29 cellular contexts compared by ENCODE assay signal in genomic region chr7:143068446-143068845, GRCh38. TPM values are rescaled to one million over a fixed set of nuclear protein-coding genes. Genes with fewer than 3 reads are reported as not detected.
DNase-seq lines count a peak whose midpoint lies in the region; ATAC-seq and TF ChIP-seq lines count a peak whose summit lies in the region.
"Had no signal": no experiment of that assay in that cellular context is flagged by ENCODE, and none has a peak within 500 bp of the region (broad histone marks: within the 10 kb centered on the region; RNA-seq: fewer than 3 reads in every experiment).

No MANE protein-coding gene starts in this region.

- no peak overlapping the region for H2BK15ac ChIP-seq in mesendoderm (replicated peaks; ENCODE audit: low read depth)

- no peak overlapping the region for H3K4me3 ChIP-seq in choroid plexus epithelial cell (ENCODE audit: low read depth, low read length)
- H3K4me3 ChIP-seq in mesendoderm (ENCODE audit: low read length), result no peak overlapping the region
- H3K4me3 ChIP-seq in thyroid gland (replicated peaks in 1 of 3), result no peak overlapping the region
- H3K4me3 ChIP-seq: BLaER1 had no signal

- no peak overlapping the region for H3K4me2 ChIP-seq in mesendoderm (ENCODE audit: low read length)
- H3K4me2 ChIP-seq: BLaER1 had no signal

- no peak overlapping the region for H3K23ac ChIP-seq in mesendoderm (ENCODE audit: low read length)

- no CpG with 5 or more reads among the region's 2 CpGs for WGBS in mesendoderm (ENCODE audit: extremely low coverage, insufficient coverage, low lambda C conversion rate)
- WGBS in thyroid gland, 2 donors, result 20 to 22% methylated on average over 2 of the region's 2 CpGs

- no peak overlapping the region for H2AK5ac ChIP-seq in mesendoderm (ENCODE audit: low read length)

- no peak overlapping the region for H3K56ac ChIP-seq in mesendoderm (ENCODE audit: low read length)

- H3K27me3 ChIP-seq in mesendoderm (ENCODE audit: insufficient read depth, low read length, poor library complexity) (no peaks in the 10 kb centered on the region), thyroid gland (no peaks in the 10 kb centered on the region)
- H3K27me3 ChIP-seq: BE2C, BLaER1 had no signal

- H3K79me1 ChIP-seq in mesendoderm (ENCODE audit: low read length), result no peaks in the 10 kb centered on the region

- no peaks in the 10 kb centered on the region for H3K9me3 ChIP-seq in thyroid gland
- H3K9me3 ChIP-seq: BE2C had no signal

- H3K4me1 ChIP-seq in mesendoderm (ENCODE audit: control insufficient read depth, low read depth, low read length) (no peaks in the 10 kb centered on the region), thyroid gland (peaks cover 27 to 30% of the 10 kb centered on the region in 2 donors)
- H3K4me1 ChIP-seq: BE2C had no signal

- H3K36me3 ChIP-seq in mesendoderm (ENCODE audit: control insufficient read depth, insufficient read depth, low read length) (no peaks in the 10 kb centered on the region), thyroid gland (no peaks in the 10 kb centered on the region)
- H3K36me3 ChIP-seq: BE2C, BLaER1 had no signal

- no peak overlapping the region for H3K18ac ChIP-seq in mesendoderm (ENCODE audit: low read length)

- H2BK5ac ChIP-seq in mesendoderm (ENCODE audit: low read length), result no peak overlapping the region

- H3K27ac ChIP-seq in mesendoderm (ENCODE audit: low read depth, low read length) (no peak overlapping the region), thyroid gland (peak overlapping the region; percentile 61 to 73 (median 69))
- H3K27ac ChIP-seq: BLaER1 had no signal

- H3K79me2 ChIP-seq in mesendoderm (ENCODE audit: control insufficient read depth, insufficient read depth, low read length), result no peaks in the 10 kb centered on the region

- no peak for ATAC-seq in HG02798 (IDR thresholded peaks at IDR 0.05; ENCODE audit: poor library complexity, unreplicated experiment)
- ATAC-seq in GM18519 (IDR thresholded peaks at IDR 0.05; ENCODE audit: low FRiP score, unreplicated experiment), result no peak

- TF ChIP-seq POLR2A in thyroid gland (IDR thresholded peaks at IDR 0.05), result no peak

- no peak overlapping the region for H4K8ac ChIP-seq in mesendoderm (ENCODE audit: low read depth, low read length)

- H3K9ac ChIP-seq in mesendoderm (ENCODE audit: low read length), result no peak overlapping the region
- H3K9ac ChIP-seq: BLaER1 had no signal

- intact Hi-C loops in thyroid gland (cut with DNase I), result no loop called here

- no peak overlapping the region for H2BK120ac ChIP-seq in mesendoderm (ENCODE audit: low read depth, low read length)

- H4K5ac ChIP-seq in mesendoderm (ENCODE audit: low read length), result no peak overlapping the region

- DNase-seq in choroid plexus epithelial cell (ENCODE audit: low read depth) (peak; percentile 14), mesendoderm (peak; percentile 4), smooth muscle cell of the brain vasculature (ENCODE audit: low read depth, low spot score) (peak; percentile 12), thyroid gland (peak; percentile 80), GM03348 (ENCODE audit: low spot score) (no peak)
- no peak for DNase-seq in activated naive CD4-positive, alpha-beta T cell treated with anti-CD3 and anti-CD28 coated beads, Interleukin-2, amount 50 U/mL, for 16 hours
- DNase-seq: 8988T; ACHN; BE2C; C1 segment of cervical spinal cord; CD4-positive, alpha-beta memory T cell; CD4-positive, CD25-positive, alpha-beta regulatory T cell; CD8-positive, alpha-beta memory T cell; COR-L47; DMS 273 treated with DMSO at 0.1 percent for 48 hours; DMS153; DMS53; DMS79; DND-41; EL; GDM1 had no signal

- no peak overlapping the region for H3K4ac ChIP-seq in mesendoderm (ENCODE audit: low read depth, low read length)

- TF ChIP-seq CTCF in choroid plexus epithelial cell (conservative IDR thresholded peaks at IDR 0.05; ENCODE audit: low read depth, low read length) (no peak), thyroid gland (IDR thresholded peaks at IDR 0.05) (peak in 1 of 6 experiments; percentile 30)

RNA-seq across cellular contexts. Expression of gene OR6V1, which starts 16.3 kb away (rescaled TPM):
- polyA plus RNA-seq in mesendoderm (2013, experiment 1 of 2), result not detected
- polyA plus RNA-seq in mesendoderm (2013, experiment 2 of 2), result not detected
- total RNA-seq in thyroid gland, result not detected
- total RNA-seq: A673; CD4-positive, alpha-beta memory T cell; CD4-positive, CD25-positive, alpha-beta regulatory T cell; CD8-positive, alpha-beta memory T cell; Daoy; G401 had no signal
- polyA plus RNA-seq: AG04450; CD14-positive monocyte; CD4-positive, alpha-beta memory T cell; CD4-positive, CD25-positive, alpha-beta regulatory T cell; CD8-positive, alpha-beta memory T cell had no signal

RNA-seq across cellular contexts. Expression of gene OR9A2, which starts 41.5 kb away (rescaled TPM):
- not detected for polyA plus RNA-seq in mesendoderm (2013, experiment 1 of 2)
- not detected for polyA plus RNA-seq in mesendoderm (2013, experiment 2 of 2)
- total RNA-seq in thyroid gland, result 1 to 10 TPM in 1 of 4 donors, not detected in 3; 1.2 TPM
- total RNA-seq: A673; CD4-positive, alpha-beta memory T cell; CD4-positive, CD25-positive, alpha-beta regulatory T cell; CD8-positive, alpha-beta memory T cell; Daoy; G401 had no signal
- polyA plus RNA-seq: AG04450; CD14-positive monocyte; CD4-positive, alpha-beta memory T cell; CD4-positive, CD25-positive, alpha-beta regulatory T cell; CD8-positive, alpha-beta memory T cell had no signal

Comparison
In these comparisons a context has a peak if more than half of its experiments do, and no peak if none do; other contexts are left out.
1. DNase-seq: peak in choroid plexus epithelial cell (single experiment), mesendoderm (single experiment), smooth muscle cell of the brain vasculature (single experiment) and thyroid gland (2 of 2); none in GM03348 (single experiment) and activated naive CD4-positive, alpha-beta T cell treated with anti-CD3 and anti-CD28 coated beads, Interleukin-2, amount 50 U/mL, for 16 hours (single experiment).